Comparison of ENCODE assay signal across 9 cellular contexts in genomic region chr1:171983584-171983983, GRCh38.
A peak's percentile ranks its signal among the peaks of the same experiment; 100 is the strongest.
DNase-seq lines count a peak whose midpoint lies in the region; ATAC-seq, FAIRE-seq and TF ChIP-seq lines count a peak whose summit lies in the region.
"Had no signal": no experiment of that assay in that cellular context is flagged by ENCODE, and none has a peak within 500 bp of the region (broad histone marks: within the 10 kb centered on the region; RNA-seq: fewer than 3 reads in every experiment).

No MANE protein-coding gene starts in this region.

- 0 out of 3 replicates have a peak, but pooled peaks have one; percentile 21 for TF ChIP-seq CTCF in GM12872 (IDR thresholded peaks at IDR 0.05; ENCODE audit: insufficient read depth, low read depth, low read length)
- TF ChIP-seq CTCF in kidney (IDR thresholded peaks at IDR 0.05; ENCODE audit: borderline replicate concordance, extremely low read depth, insufficient read depth): peak; percentile 34
- peak in 1 of 3 experiments; percentile 13 for TF ChIP-seq CTCF in vagina (IDR thresholded peaks at IDR 0.05)

- no peaks in the 10 kb centered on the region for H3K27me3 ChIP-seq in vagina

- H3K27ac ChIP-seq in kidney (ENCODE audit: low read depth in 2 of 2, low read length in 2 of 2) (no peak overlapping the region), vagina (no peak overlapping the region)
- H3K27ac ChIP-seq: epithelial cell of prostate had no signal

- H3K36me3 ChIP-seq in kidney (ENCODE audit: control insufficient read depth in 1 of 2, insufficient read depth in 2 of 2, low read length in 2 of 2) (no peaks in the 10 kb centered on the region), vagina (peaks cover 0 to 5% of the 10 kb centered on the region in 2 donors)

- no peaks in the 10 kb centered on the region for H3K27me3 Mint-ChIP-seq in activated T-cell treated with anti-CD3 and anti-CD28 coated beads, Interleukin-2, amount 50 U/mL, for 4 hours (ENCODE audit: low read depth)

- no peaks in the 10 kb centered on the region for H3K4me1 ChIP-seq in kidney (ENCODE audit: control insufficient read depth in 1 of 2, insufficient read depth in 1 of 2, low read depth in 1 of 2, low read length in 2 of 2)
- H3K4me1 ChIP-seq in vagina: no peaks in the 10 kb centered on the region

- DNase-seq in AG08395 (ENCODE audit: low spot score) (peak; percentile 33), kidney (no peak), vagina (ENCODE audit: extremely low spot score in 2 of 2) (no peak)
- DNase-seq in stimulated activated CD8-positive, alpha-beta memory T cell treated with anti-CD3 and anti-CD28 coated beads, Interleukin-4, amount 100 ng/mL, for 48 hours: no peak
- no peak for DNase-seq in stimulated activated naive CD4-positive, alpha-beta T cell treated with Interleukin-2 at 50 U/mL for 16 hours (lab: John Stamatoyannopoulos, UW)
- DNase-seq in activated T-cell treated with anti-CD3 and anti-CD28 coated beads, Interleukin-2, amount 50 U/mL, for 4 hours: no peak

- H3K9ac ChIP-seq in kidney (ENCODE audit: low read length in 2 of 2): no peak overlapping the region

- ATAC-seq in activated T-cell treated with anti-CD3 and anti-CD28 coated beads, Interleukin-2, amount 50 U/mL, for 4 hours: no peak

- H3K9me3 Mint-ChIP-seq in activated T-cell treated with anti-CD3 and anti-CD28 coated beads, Interleukin-2, amount 50 U/mL, for 4 hours: no peaks in the 10 kb centered on the region

- TF ChIP-seq POLR2A in vagina (IDR thresholded peaks at IDR 0.05): no peak

- no peak overlapping the region for H3K4me3 ChIP-seq in kidney (ENCODE audit: low read length in 2 of 2)
- H3K4me3 ChIP-seq in vagina: no peak overlapping the region

- FAIRE-seq in TTC549 (lab: Jason Lieb, UNC): peak; percentile 97
- FAIRE-seq in kidney (lab: Jason Lieb, UNC): no peak

- H3K9me3 ChIP-seq in kidney (ENCODE audit: control insufficient read depth in 1 of 2, low read length in 2 of 2): no peaks in the 10 kb centered on the region
- no peaks in the 10 kb centered on the region for H3K9me3 ChIP-seq in vagina

- H3K4me1 Mint-ChIP-seq in activated T-cell treated with anti-CD3 and anti-CD28 coated beads, Interleukin-2, amount 50 U/mL, for 4 hours (ENCODE audit: low read depth): no peaks in the 10 kb centered on the region

- intact Hi-C loops in kidney (cut with DNase I): loop anchor here (5.0 to 10.0 kb wide), 2 partner anchors 181 to 339 kb away; no protein-coding TSS in a partner anchor
- intact Hi-C loops in vagina (cut with DNase I): no loop called here

- H3K36me3 Mint-ChIP-seq in activated T-cell treated with anti-CD3 and anti-CD28 coated beads, Interleukin-2, amount 50 U/mL, for 4 hours (ENCODE audit: insufficient read depth): no peaks in the 10 kb centered on the region

- H3K4me3 Mint-ChIP-seq in activated T-cell treated with anti-CD3 and anti-CD28 coated beads, Interleukin-2, amount 50 U/mL, for 4 hours: no peak overlapping the region
